In genomic region chr11:134656086-134656840, GRCh38 we compare ENCODE assay signal across 8 cellular contexts.
DNase-seq lines count a peak whose midpoint lies in the region; ATAC-seq and TF ChIP-seq lines count a peak whose summit lies in the region.
"Not testable (repeated sequence)": the region's sequence is repeated elsewhere in the genome, so short reads cannot be mapped to it uniquely, and the experiment has no call there.

No MANE protein-coding gene starts in this region.

- POLR2A ChIA-PET in T-cell (lab: Charles Lee): not testable (repeated sequence)

- peak overlapping the region in 1 of 2 experiments; percentile 42; a peak in 2 of 4 replicates for H3K4me3 ChIP-seq in DND-41 (ENCODE audit: low read depth in 1 of 2, low read length in 2 of 2)
- not testable (repeated sequence) for H3K4me3 ChIP-seq in breast epithelium, upper lobe of right lung

- H3K9me3 Mint-ChIP-seq in T-cell, mesothelial cell of epicardium: not testable (repeated sequence)
- peaks cover 10% of the 10 kb centered on the region for H3K9me3 Mint-ChIP-seq in osteocyte (ENCODE audit: unreplicated experiment)

- H3K4me1 Mint-ChIP-seq in T-cell: peaks cover 13 to 23% (median 22%) of the 10 kb centered on the region in 3 donors
- H3K4me1 Mint-ChIP-seq in mesothelial cell of epicardium; osteocyte (ENCODE audit: unreplicated experiment): not testable (repeated sequence)

- peaks cover 10% of the 10 kb centered on the region for H3K9me3 ChIP-seq in DND-41 (ENCODE audit: insufficient read depth, low read length, severe bottlenecking)
- not testable (repeated sequence) for H3K9me3 ChIP-seq in breast epithelium, upper lobe of right lung

- H3K79me2 ChIP-seq in DND-41 (ENCODE audit: insufficient read depth, low read length): not testable (repeated sequence)

- not testable (repeated sequence) for H3K36me3 Mint-ChIP-seq in T-cell; mesothelial cell of epicardium; osteocyte (ENCODE audit: unreplicated experiment)

- not testable (repeated sequence) for H4K20me1 ChIP-seq in DND-41 (ENCODE audit: insufficient read depth, low read length)

- H3K4me2 ChIP-seq in DND-41 (ENCODE audit: insufficient read depth, low read length): peak overlapping the region; percentile 55

- H3K4me3 Mint-ChIP-seq in T-cell: peak overlapping the region in 2 of 3 donors; percentile 47 to 69
- H3K4me3 Mint-ChIP-seq in mesothelial cell of epicardium; osteocyte (ENCODE audit: unreplicated experiment): not testable (repeated sequence)

- ATAC-seq in DND-41 (ENCODE audit: insufficient read depth, low read depth); upper lobe of right lung: not testable (repeated sequence)
- ATAC-seq in T-cell (replicated peaks in 1 of 4): peak in 1 of 4 experiments; percentile 33

- H3K4me1 ChIP-seq in DND-41 (ENCODE audit: insufficient read depth, low read length): peaks cover 62% of the 10 kb centered on the region
- H3K4me1 ChIP-seq in breast epithelium, upper lobe of right lung: not testable (repeated sequence)

- CTCF ChIA-PET in T-cell (lab: Charles Lee): not testable (repeated sequence)

- intact Hi-C loops in breast epithelium (cut with DNase I; ENCODE audit: low total_unique reads); cardiac septum (cut with DNase I); upper lobe of right lung (cut with DNase I): not testable (repeated sequence)

- not testable (repeated sequence) for H2AFZ ChIP-seq in DND-41 (ENCODE audit: low read depth, low read length)

- H3K27me3 Mint-ChIP-seq in T-cell (peaks cover 26 to 29% of the 10 kb centered on the region in 2 donors), mesothelial cell of epicardium (ENCODE audit: low read depth) (peaks cover 16% of the 10 kb centered on the region)
- H3K27me3 Mint-ChIP-seq in osteocyte (ENCODE audit: unreplicated experiment): not testable (repeated sequence)

- peak overlapping the region; percentile 52 for H3K9ac ChIP-seq in DND-41 (ENCODE audit: low read depth, low read length)

- H3K27me3 ChIP-seq in DND-41 (ENCODE audit: insufficient read depth, low read length, poor library complexity); breast epithelium; upper lobe of right lung: not testable (repeated sequence)

- H3K36me3 ChIP-seq in DND-41 (ENCODE audit: insufficient read depth, low read length); breast epithelium; upper lobe of right lung: not testable (repeated sequence)

- TF ChIP-seq CTCF in DND-41 (IDR thresholded peaks at IDR 0.05; ENCODE audit: borderline replicate concordance, extremely low read depth, low read length, poor library complexity, severe bottlenecking); breast epithelium (IDR thresholded peaks at IDR 0.05); mesothelial cell of epicardium (IDR thresholded peaks at IDR 0.05; ENCODE audit: unreplicated experiment); osteocyte (IDR thresholded peaks at IDR 0.05); upper lobe of right lung (IDR thresholded peaks at IDR 0.05): not testable (repeated sequence)

- peak overlapping the region; percentile 87 for H3K27ac ChIP-seq in DND-41 (ENCODE audit: low read length)
- H3K27ac ChIP-seq in breast epithelium, upper lobe of right lung: not testable (repeated sequence)

- H3K27ac Mint-ChIP-seq in T-cell (peak overlapping the region; percentile 23 to 77), mesothelial cell of epicardium (peak overlapping the region; percentile 64)
- H3K27ac Mint-ChIP-seq in osteocyte (ENCODE audit: unreplicated experiment): not testable (repeated sequence)

- not testable (repeated sequence) for TF ChIP-seq POLR2A in breast epithelium (IDR thresholded peaks at IDR 0.05)

- DNase-seq in DND-41 (peak; percentile 59), T-cell (peak in 19 of 34 experiments; percentile 3 to 52 (median 17)), breast epithelium (ENCODE audit: low spot score in 2 of 2) (peak; percentile 7 to 35), cardiac septum (ENCODE audit: low spot score) (peak; percentile 22), mesothelial cell of epicardium (ENCODE audit: low spot score in 2 of 2, unreplicated experiment in 2 of 2) (peak in 1 of 2 experiments; percentile 36), osteocyte (ENCODE audit: extremely low spot score, unreplicated experiment) (peak; percentile 71), upper lobe of right lung (peak; percentile 37)
- peak; percentile 41 for DNase-seq in activated T-cell treated with anti-CD3 and anti-CD28 coated beads, Interleukin-2, amount 50 U/mL, for 1 hour
